Comparison of ENCODE assay signal across 24 cellular contexts in genomic region chr12:93093243-93093642, GRCh38.
"Had no signal": no experiment of that assay in that cellular context is flagged by ENCODE, and none has a peak within 500 bp of the region (broad histone marks: within the 10 kb centered on the region; RNA-seq: fewer than 3 reads in every experiment).

No MANE protein-coding gene starts in this region.

- H3K4me1 ChIP-seq: colonic mucosa, left lung, lower lobe of right lung had no signal

- H3K9me3 ChIP-seq: colonic mucosa, esophagus squamous epithelium, gastrocnemius medialis, heart right ventricle, left lung, lower lobe of right lung, mucosa of descending colon had no signal

- H3K4me3 ChIP-seq: colonic mucosa, esophagus squamous epithelium, gastrocnemius medialis, left lung, lower lobe of right lung, mucosa of descending colon had no signal

- H3K27ac ChIP-seq: colonic mucosa, esophagus squamous epithelium, gastrocnemius medialis, left lung, lower lobe of right lung had no signal

- DNase-seq: colonic mucosa; cortex of kidney; effector CD8-positive, alpha-beta T cell; effector memory CD8-positive, alpha-beta T cell; endodermal cell; erythroblast; esophagus squamous epithelium; foreskin fibroblast; foreskin melanocyte; gastrocnemius medialis; glutamatergic neuron; head of caudate nucleus; heart right ventricle; hippocampal formation; left cardiac atrium; left lung; left ventricle myocardium superior; lower lobe of right lung; mucosa of descending colon; naive B cell; naive thymus-derived CD8-positive, alpha-beta T cell had no signal

- ATAC-seq: effector memory CD8-positive, alpha-beta T cell; gastrocnemius medialis; heart right ventricle; left cardiac atrium; left lung; left ventricle myocardium superior; lower lobe of right lung; mucosa of descending colon; naive thymus-derived CD8-positive, alpha-beta T cell had no signal

- H3K36me3 ChIP-seq: colonic mucosa, esophagus squamous epithelium, gastrocnemius medialis, heart right ventricle, left lung, lower lobe of right lung had no signal

- FAIRE-seq: endometrium, islet of Langerhans, keratinocyte had no signal

- H3K27me3 ChIP-seq: colonic mucosa, esophagus squamous epithelium, gastrocnemius medialis, heart right ventricle, left lung had no signal
